ENCODE assay signal across 1 cellular context in the genomic region with DNA sequence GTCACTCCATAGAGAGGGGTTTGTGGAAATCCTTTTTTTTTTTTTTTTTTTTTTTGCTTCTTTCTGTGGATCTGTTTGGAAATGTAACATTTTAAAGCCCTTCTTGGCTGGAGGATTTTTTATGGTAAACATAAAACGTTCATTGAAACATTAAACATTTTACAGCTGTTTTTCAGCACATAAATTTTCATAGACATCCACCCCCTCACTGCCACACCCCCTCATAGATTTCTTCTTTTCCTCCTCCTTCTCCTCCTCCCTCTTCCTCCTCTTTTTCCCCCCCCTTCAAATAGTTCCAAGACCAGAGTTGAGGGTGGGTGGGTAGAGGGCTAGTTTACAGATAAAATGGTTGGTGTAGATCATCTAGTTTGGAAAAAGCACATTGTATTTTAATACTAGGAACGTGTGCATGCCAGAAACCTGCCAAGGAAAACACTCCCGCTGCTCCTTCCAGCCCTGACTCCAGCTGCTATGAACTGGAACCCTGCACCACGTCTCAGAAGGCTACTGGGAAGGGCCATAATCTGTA.
TF ChIP-seq lines count a peak whose summit lies in the region.

No MANE protein-coding gene starts in this region.

TF ChIP-seq in HEK293T, 16 proteins besides CTCF, POLR2A, EP300 and RAD21:
- TF ChIP-seq, protein P1, sequence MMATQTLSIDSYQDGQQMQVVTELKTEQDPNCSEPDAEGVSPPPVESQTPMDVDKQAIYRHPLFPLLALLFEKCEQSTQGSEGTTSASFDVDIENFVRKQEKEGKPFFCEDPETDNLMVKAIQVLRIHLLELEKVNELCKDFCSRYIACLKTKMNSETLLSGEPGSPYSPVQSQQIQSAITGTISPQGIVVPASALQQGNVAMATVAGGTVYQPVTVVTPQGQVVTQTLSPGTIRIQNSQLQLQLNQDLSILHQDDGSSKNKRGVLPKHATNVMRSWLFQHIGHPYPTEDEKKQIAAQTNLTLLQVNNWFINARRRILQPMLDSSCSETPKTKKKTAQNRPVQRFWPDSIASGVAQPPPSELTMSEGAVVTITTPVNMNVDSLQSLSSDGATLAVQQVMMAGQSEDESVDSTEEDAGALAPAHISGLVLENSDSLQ (IDR thresholded peaks at IDR 0.05) = peak; percentile 37; the same call in 1 of the 2 replicates
- no peak for TF ChIP-seq FOXK2 (IDR thresholded peaks at IDR 0.05)
TF ChIP-seq in HEK293T: peak in this region for 1.
